Comparison of ENCODE assay signal across 39 cellular contexts in the genomic region with DNA sequence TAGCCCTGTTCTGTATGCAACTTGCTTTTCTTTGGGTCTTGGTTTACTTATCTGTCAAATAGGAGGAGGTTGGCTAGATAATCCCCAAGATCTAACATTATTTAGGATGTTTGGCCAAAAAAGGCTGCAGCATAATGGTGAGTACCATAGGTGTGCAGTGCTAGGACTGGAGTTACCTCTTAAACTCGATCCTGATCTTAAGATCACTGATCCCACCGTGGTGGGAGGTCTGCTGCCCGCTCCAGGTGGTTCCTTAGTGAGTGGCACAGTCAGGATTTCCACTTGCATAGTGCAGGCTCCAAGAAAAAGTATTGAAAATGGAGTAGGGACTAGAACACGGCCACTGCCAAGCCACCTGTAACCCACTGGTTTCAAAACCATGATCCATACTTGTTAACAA.
"Had no signal": no experiment of that assay in that cellular context is flagged by ENCODE, and none has a peak within 500 bp of the region (broad histone marks: within the 10 kb centered on the region; RNA-seq: fewer than 3 reads in every experiment).

No MANE protein-coding gene starts in this region.

- H3K4me3 ChIP-seq: adrenal gland, ascending aorta, body of pancreas, breast epithelium, cardiac muscle cell had no signal

- H3K9me3 Mint-ChIP-seq: activated naive CD4-positive, alpha-beta T cell treated with anti-CD3 and anti-CD28 coated beads for 36 hours; activated naive CD4-positive, alpha-beta T cell treated with anti-CD3 and anti-CD28 coated beads, Interleukin-2, amount 10 ng/mL, durations not matched to agents 7 days and 5 days; activated naive CD4-positive, alpha-beta T cell treated with anti-CD3 and anti-CD28 coated beads, Interleukin-2, amount 50 U/mL, for 24 hours; activated naive CD4-positive, alpha-beta T cell treated with anti-CD3 and anti-CD28 coated beads, Interleukin-2, amount 50 U/mL, for 72 hours; activated naive CD8-positive, alpha-beta T cell treated with anti-CD3 and anti-CD28 coated beads for 36 hours; activated naive CD8-positive, alpha-beta T cell treated with anti-CD3 and anti-CD28 coated beads, Interleukin-2, amount 10 ng/mL, durations not matched to agents 7 days and 5 days; activated naive CD8-positive, alpha-beta T cell treated with anti-CD3 and anti-CD28 coated beads, Interleukin-2, amount 50 U/mL, for 24 hours; activated T-cell treated with anti-CD3 and anti-CD28 coated beads, Interleukin-2, amount 50 U/mL, for 24 hours; activated T-cell treated with anti-CD3 and anti-CD28 coated beads, Interleukin-2, amount 50 U/mL, for 4 hours; activated T-cell treated with anti-CD3 and anti-CD28 coated beads, Interleukin-2, amount 50 U/mL, for 72 hours; activated T-helper 1 cell treated with anti-CD3 and anti-CD28 coated beads, Interleukin-12 subunit alpha, Interleukin-12 subunit beta, Interleukin-2, Interleukin-4 antibody, amounts not matched to agents 30 ng/mL and 10 ng/mL and 1 ng/mL, durations not matched to agents 14 hours and 24 hours and 36 hours; activated T-helper 17 cell treated with anti-CD3 and anti-CD28 coated beads, Interleukin-2, amount 50 U/mL, for 72 hours; activated T-helper 2 cell treated with anti-CD3 and anti-CD28 coated beads, Interferon-gamma antibody, Interleukin-2, Interleukin-4, amounts not matched to agents 10 μg/mL and 5 μg/mL and 100 μg/mL, durations not matched to agents 14 hours and 24 hours and 36 hours; central memory CD8-positive, alpha-beta T cell had no signal

- DNase-seq: activated effector memory CD4-positive, alpha-beta T cell treated with anti-CD3 and anti-CD28 coated beads, Interleukin-2, amount 50 U/mL, for 16 hours; activated effector memory CD4-positive, alpha-beta T cell treated with Interleukin-2 at 50 U/mL for 16 hours; activated gamma-delta T cell; activated gamma-delta T cell treated with Interleukin-2 at 50 U/mL for 16 hours; activated naive CD4-positive, alpha-beta T cell; activated naive CD4-positive, alpha-beta T cell treated with anti-CD3 and anti-CD28 coated beads for 36 hours; activated naive CD4-positive, alpha-beta T cell treated with anti-CD3 and anti-CD28 coated beads, Interleukin-2, amount 10 ng/mL, durations not matched to agents 7 days and 5 days; activated naive CD4-positive, alpha-beta T cell treated with anti-CD3 and anti-CD28 coated beads, Interleukin-2, amount 50 U/mL, for 16 hours; activated naive CD4-positive, alpha-beta T cell treated with Interleukin-2 at 50 U/mL for 16 hours; activated naive CD8-positive, alpha-beta T cell treated with anti-CD3 and anti-CD28 coated beads for 36 hours; activated naive CD8-positive, alpha-beta T cell treated with anti-CD3 and anti-CD28 coated beads, Interleukin-2, amount 10 ng/mL, durations not matched to agents 7 days and 5 days; activated naive CD8-positive, alpha-beta T cell treated with anti-CD3 and anti-CD28 coated beads, Interleukin-2, amount 50 U/mL, for 24 hours; activated T-cell treated with anti-CD3 and anti-CD28 coated beads, Interleukin-2, amount 50 U/mL, for 24 hours; activated T-cell treated with anti-CD3 and anti-CD28 coated beads, Interleukin-2, amount 50 U/mL, for 4 hours; activated T-cell treated with anti-CD3 and anti-CD28 coated beads, Interleukin-2, amount 50 U/mL, for 48 hours; activated T-cell treated with anti-CD3 and anti-CD28 coated beads, Interleukin-2, amount 50 U/mL, for 72 hours; adrenal gland; amniotic stem cell; amygdala; anterior cingulate cortex; aorta; body of pancreas; brain microvascular endothelial cell; caudate nucleus; central memory CD4-positive, alpha-beta T cell; cerebellar nuclear complex had no signal

- ATAC-seq: activated naive CD4-positive, alpha-beta T cell treated with anti-CD3 and anti-CD28 coated beads, Interleukin-2, amount 50 U/mL, for 72 hours; activated naive CD8-positive, alpha-beta T cell treated with anti-CD3 and anti-CD28 coated beads, Interleukin-2, amount 50 U/mL, for 24 hours; activated T-cell treated with anti-CD3 and anti-CD28 coated beads, Interleukin-2, amount 50 U/mL, for 4 hours; activated T-cell treated with anti-CD3 and anti-CD28 coated beads, Interleukin-2, amount 50 U/mL, for 72 hours; activated T-helper 17 cell treated with anti-CD3 and anti-CD28 coated beads, Interleukin-2, amount 50 U/mL, for 72 hours; body of pancreas had no signal

- H3K27me3 ChIP-seq: adrenal gland, ascending aorta, body of pancreas, brain microvascular endothelial cell, breast epithelium, cardiac muscle cell had no signal

- H3K9me3 ChIP-seq: adrenal gland, ascending aorta, body of pancreas, breast epithelium had no signal

- H3K27ac Mint-ChIP-seq: activated naive CD4-positive, alpha-beta T cell treated with anti-CD3 and anti-CD28 coated beads for 36 hours; activated naive CD4-positive, alpha-beta T cell treated with anti-CD3 and anti-CD28 coated beads, Interleukin-2, amount 10 ng/mL, durations not matched to agents 7 days and 5 days; activated naive CD4-positive, alpha-beta T cell treated with anti-CD3 and anti-CD28 coated beads, Interleukin-2, amount 50 U/mL, for 24 hours; activated naive CD4-positive, alpha-beta T cell treated with anti-CD3 and anti-CD28 coated beads, Interleukin-2, amount 50 U/mL, for 72 hours; activated naive CD8-positive, alpha-beta T cell; activated naive CD8-positive, alpha-beta T cell treated with anti-CD3 and anti-CD28 coated beads for 36 hours; activated naive CD8-positive, alpha-beta T cell treated with anti-CD3 and anti-CD28 coated beads, Interleukin-2, amount 10 ng/mL, durations not matched to agents 7 days and 5 days; activated naive CD8-positive, alpha-beta T cell treated with anti-CD3 and anti-CD28 coated beads, Interleukin-2, amount 50 U/mL, for 24 hours; activated T-cell treated with anti-CD3 and anti-CD28 coated beads, Interleukin-2, amount 50 U/mL, for 24 hours; activated T-cell treated with anti-CD3 and anti-CD28 coated beads, Interleukin-2, amount 50 U/mL, for 72 hours; activated T-helper 1 cell treated with anti-CD3 and anti-CD28 coated beads, Interleukin-12 subunit alpha, Interleukin-12 subunit beta, Interleukin-2, Interleukin-4 antibody, amounts not matched to agents 30 ng/mL and 10 ng/mL and 1 ng/mL, durations not matched to agents 14 hours and 24 hours and 36 hours; activated T-helper 2 cell treated with anti-CD3 and anti-CD28 coated beads, Interferon-gamma antibody, Interleukin-2, Interleukin-4, amounts not matched to agents 10 μg/mL and 5 μg/mL and 100 μg/mL, durations not matched to agents 14 hours and 24 hours and 36 hours had no signal

- H3K36me3 ChIP-seq: breast epithelium, cardiac muscle cell had no signal

- FAIRE-seq: astrocyte, bronchial epithelial cell had no signal

- H3K4me3 Mint-ChIP-seq: activated naive CD4-positive, alpha-beta T cell treated with anti-CD3 and anti-CD28 coated beads for 36 hours; activated naive CD4-positive, alpha-beta T cell treated with anti-CD3 and anti-CD28 coated beads, Interleukin-2, amount 10 ng/mL, durations not matched to agents 7 days and 5 days; activated naive CD4-positive, alpha-beta T cell treated with anti-CD3 and anti-CD28 coated beads, Interleukin-2, amount 50 U/mL, for 24 hours; activated naive CD8-positive, alpha-beta T cell; activated naive CD8-positive, alpha-beta T cell treated with anti-CD3 and anti-CD28 coated beads for 36 hours; activated naive CD8-positive, alpha-beta T cell treated with anti-CD3 and anti-CD28 coated beads, Interleukin-2, amount 10 ng/mL, durations not matched to agents 7 days and 5 days; activated naive CD8-positive, alpha-beta T cell treated with anti-CD3 and anti-CD28 coated beads, Interleukin-2, amount 50 U/mL, for 24 hours; activated T-cell treated with anti-CD3 and anti-CD28 coated beads, Interleukin-2, amount 50 U/mL, for 24 hours; activated T-cell treated with anti-CD3 and anti-CD28 coated beads, Interleukin-2, amount 50 U/mL, for 4 hours; activated T-cell treated with anti-CD3 and anti-CD28 coated beads, Interleukin-2, amount 50 U/mL, for 72 hours; activated T-helper 1 cell treated with anti-CD3 and anti-CD28 coated beads, Interleukin-12 subunit alpha, Interleukin-12 subunit beta, Interleukin-2, Interleukin-4 antibody, amounts not matched to agents 30 ng/mL and 10 ng/mL and 1 ng/mL, durations not matched to agents 14 hours and 24 hours and 36 hours; activated T-helper 17 cell treated with anti-CD3 and anti-CD28 coated beads, Interleukin-2, amount 50 U/mL, for 72 hours; brain; central memory CD8-positive, alpha-beta T cell had no signal

- H3K4me1 ChIP-seq: breast epithelium had no signal

- H3K27me3 Mint-ChIP-seq: activated naive CD4-positive, alpha-beta T cell treated with anti-CD3 and anti-CD28 coated beads, Interleukin-2, amount 50 U/mL, for 24 hours; activated naive CD8-positive, alpha-beta T cell; activated naive CD8-positive, alpha-beta T cell treated with anti-CD3 and anti-CD28 coated beads for 36 hours; activated naive CD8-positive, alpha-beta T cell treated with anti-CD3 and anti-CD28 coated beads, Interleukin-2, amount 50 U/mL, for 24 hours; activated T-cell treated with anti-CD3 and anti-CD28 coated beads, Interleukin-2, amount 50 U/mL, for 24 hours; activated T-helper 17 cell treated with anti-CD3 and anti-CD28 coated beads, Interleukin-2, amount 50 U/mL, for 72 hours; brain; central memory CD8-positive, alpha-beta T cell had no signal

- H3K27ac ChIP-seq: adrenal gland, ascending aorta, body of pancreas, brain microvascular endothelial cell, breast epithelium, cardiac muscle cell had no signal
